ENCODE assay signal across 29 cellular contexts in genomic region chr11:1344056-1344635, GRCh38. TPM values are rescaled to one million over a fixed set of nuclear protein-coding genes. Genes with fewer than 3 reads are reported as not detected.
"Had no signal": no experiment of that assay in that cellular context is flagged by ENCODE, and none has a peak within 500 bp of the region (broad histone marks: within the 10 kb centered on the region; RNA-seq: fewer than 3 reads in every experiment).

No MANE protein-coding gene starts in this region.

- H3K4me3 ChIP-seq: body of pancreas, coronary artery, dorsolateral prefrontal cortex, gastrocnemius medialis, right lobe of liver, upper lobe of left lung had no signal

- H3K27me3 Mint-ChIP-seq: activated B cell treated with CpG ODN at 0.5 μM for 24 hours; activated CD4-positive, alpha-beta T cell treated with anti-CD3 and anti-CD28 coated beads for 36 hours; activated naive CD8-positive, alpha-beta T cell; effector memory CD8-positive, alpha-beta T cell; naive thymus-derived CD4-positive, alpha-beta T cell; stimulated activated naive CD8-positive, alpha-beta T cell treated with anti-CD3 and anti-CD28 coated beads, Interleukin-15, Interleukin-2, amounts not matched to agents 100 ng/mL and 50 ng/mL, for 24 hours had no signal

- H3K27ac Mint-ChIP-seq: activated B cell treated with CpG ODN at 0.5 μM for 24 hours; activated CD4-positive, alpha-beta T cell treated with anti-CD3 and anti-CD28 coated beads for 36 hours; activated naive CD8-positive, alpha-beta T cell; activated T-helper 2 cell treated with anti-CD3 and anti-CD28 coated beads, Interferon-gamma antibody, Interleukin-2, Interleukin-4, amounts not matched to agents 10 μg/mL and 5 μg/mL and 100 μg/mL, durations not matched to agents 14 hours and 24 hours and 36 hours; effector memory CD8-positive, alpha-beta T cell; stimulated activated effector memory CD8-positive, alpha-beta T cell treated with anti-CD3 and anti-CD28 coated beads, Interleukin-12 subunit alpha, Interleukin-12 subunit beta, amount 100 ng/mL, for 72 hours; stimulated activated naive CD8-positive, alpha-beta T cell treated with anti-CD3 and anti-CD28 coated beads, Interleukin-15, Interleukin-2, amounts not matched to agents 100 ng/mL and 50 ng/mL, for 24 hours; T-helper 2 cell treated with Interferon-gamma antibody and Interleukin-4, amounts not matched to agents 5 μg/mL and 100 μg/mL, for 36 hours had no signal

- H3K36me3 ChIP-seq: gastrocnemius medialis, right lobe of liver, upper lobe of left lung had no signal

- H3K9me3 Mint-ChIP-seq: activated B cell treated with CpG ODN at 0.5 μM for 24 hours; activated T-helper 2 cell treated with anti-CD3 and anti-CD28 coated beads, Interferon-gamma antibody, Interleukin-2, Interleukin-4, amounts not matched to agents 10 μg/mL and 5 μg/mL and 100 μg/mL, durations not matched to agents 14 hours and 24 hours and 36 hours; effector memory CD8-positive, alpha-beta T cell; naive thymus-derived CD4-positive, alpha-beta T cell; stimulated activated effector memory CD8-positive, alpha-beta T cell treated with anti-CD3 and anti-CD28 coated beads, Interleukin-12 subunit alpha, Interleukin-12 subunit beta, amount 100 ng/mL, for 72 hours; stimulated activated naive CD8-positive, alpha-beta T cell treated with anti-CD3 and anti-CD28 coated beads, Interleukin-15, Interleukin-2, amounts not matched to agents 100 ng/mL and 50 ng/mL, for 24 hours; T-helper 2 cell treated with Interferon-gamma antibody and Interleukin-4, amounts not matched to agents 5 μg/mL and 100 μg/mL, for 36 hours had no signal

- FAIRE-seq: keratinocyte, small intestine had no signal

- H3K36me3 Mint-ChIP-seq: activated naive CD8-positive, alpha-beta T cell; naive thymus-derived CD4-positive, alpha-beta T cell; stimulated activated effector memory CD8-positive, alpha-beta T cell treated with anti-CD3 and anti-CD28 coated beads, Interleukin-12 subunit alpha, Interleukin-12 subunit beta, amount 100 ng/mL, for 72 hours had no signal

- DNase-seq: activated B cell treated with CpG ODN at 0.5 μM for 24 hours; activated CD4-positive, alpha-beta T cell treated with anti-CD3 and anti-CD28 coated beads for 36 hours; activated naive CD4-positive, alpha-beta T cell treated with Interleukin-2 at 50 U/mL for 16 hours; activated T-cell treated with anti-CD3 and anti-CD28 coated beads, Interleukin-2, amount 50 U/mL, for 48 hours; anterior cingulate cortex; dorsolateral prefrontal cortex; effector memory CD8-positive, alpha-beta T cell; erythroblast; gastrocnemius medialis; glutamatergic neuron; left cardiac atrium; midbrain; naive thymus-derived CD4-positive, alpha-beta T cell; occipital lobe; small intestine; stimulated activated CD4-positive, alpha-beta T cell treated with anti-CD3 and anti-CD28 coated beads, Interleukin-4, amount 100 ng/mL, for 24 hours; substantia nigra; T-helper 1 cell had no signal

- H3K4me1 Mint-ChIP-seq: activated B cell treated with CpG ODN at 0.5 μM for 24 hours; activated CD4-positive, alpha-beta T cell treated with anti-CD3 and anti-CD28 coated beads for 36 hours had no signal

- H3K27ac ChIP-seq: body of pancreas, coronary artery, dorsolateral prefrontal cortex, gastrocnemius medialis, right lobe of liver, upper lobe of left lung had no signal

- H3K4me3 Mint-ChIP-seq: activated B cell treated with CpG ODN at 0.5 μM for 24 hours; activated CD4-positive, alpha-beta T cell treated with anti-CD3 and anti-CD28 coated beads for 36 hours; activated naive CD8-positive, alpha-beta T cell; effector memory CD8-positive, alpha-beta T cell; naive thymus-derived CD4-positive, alpha-beta T cell; stimulated activated effector memory CD8-positive, alpha-beta T cell treated with anti-CD3 and anti-CD28 coated beads, Interleukin-12 subunit alpha, Interleukin-12 subunit beta, amount 100 ng/mL, for 72 hours; stimulated activated naive CD8-positive, alpha-beta T cell treated with anti-CD3 and anti-CD28 coated beads, Interleukin-15, Interleukin-2, amounts not matched to agents 100 ng/mL and 50 ng/mL, for 24 hours; T-helper 2 cell treated with Interferon-gamma antibody and Interleukin-4, amounts not matched to agents 5 μg/mL and 100 μg/mL, for 36 hours had no signal

- H3K9me3 ChIP-seq: body of pancreas, gastrocnemius medialis, right lobe of liver, upper lobe of left lung had no signal

- H3K4me1 ChIP-seq: body of pancreas, gastrocnemius medialis, right lobe of liver, upper lobe of left lung had no signal

- H3K27me3 ChIP-seq: body of pancreas, dorsolateral prefrontal cortex, gastrocnemius medialis, right lobe of liver, upper lobe of left lung had no signal

- ATAC-seq: activated CD4-positive, alpha-beta T cell treated with anti-CD3 and anti-CD28 coated beads for 36 hours; body of pancreas; effector memory CD8-positive, alpha-beta T cell; gastrocnemius medialis; left cardiac atrium; naive thymus-derived CD4-positive, alpha-beta T cell; right lobe of liver; stimulated activated effector memory CD8-positive, alpha-beta T cell treated with anti-CD3 and anti-CD28 coated beads, Interleukin-12 subunit alpha, Interleukin-12 subunit beta, amount 100 ng/mL, for 72 hours had no signal

RNA-seq across cellular contexts. Expression of gene BRSK2, which starts 45.6 kb away (rescaled TPM):
- polyA plus RNA-seq: liver; naive thymus-derived CD4-positive, alpha-beta T cell had no signal
